Comparison of ENCODE assay signal across 8 cellular contexts in the genomic region with DNA sequence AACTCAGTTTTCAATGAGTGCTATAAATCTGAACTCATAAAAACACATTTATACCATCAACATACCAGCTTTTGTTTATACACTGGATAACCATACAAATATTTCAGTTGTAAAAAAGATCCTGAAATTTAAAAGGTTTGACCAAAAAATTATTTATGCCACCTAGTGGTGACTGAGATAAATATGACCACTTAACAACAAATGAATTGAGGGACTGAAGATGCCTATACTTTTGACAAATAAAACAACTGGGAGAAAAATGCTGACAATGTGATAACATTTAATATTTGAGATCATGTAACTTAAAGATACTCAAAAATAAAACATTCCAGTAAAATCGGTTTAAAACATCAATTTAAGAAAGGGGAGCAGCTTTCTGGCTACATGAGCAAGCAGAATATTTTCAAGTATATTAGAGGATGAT. TPM values are rescaled to one million over a fixed set of nuclear protein-coding genes. Genes with fewer than 3 reads are reported as not detected.
DNase-seq lines count a peak whose midpoint lies in the region; ATAC-seq and TF ChIP-seq lines count a peak whose summit lies in the region.

No MANE protein-coding gene starts in this region.

- TF ChIP-seq CTCF in WTC11 (IDR thresholded peaks at IDR 0.05) = peak; percentile 22
- TF ChIP-seq CTCF in uterus (IDR thresholded peaks at IDR 0.05) = peak; percentile 33 to 40 (median 36)

- ATAC-seq in WTC11 (no peak), HG02571 (IDR thresholded peaks at IDR 0.05; ENCODE audit: unreplicated experiment) (no peak)

- H3K36me3 Mint-ChIP-seq in WTC11 = peaks cover 21% of the 10 kb centered on the region

- H3K9me3 Mint-ChIP-seq in WTC11 = no peaks in the 10 kb centered on the region

- H3K4me1 Mint-ChIP-seq in WTC11 = no peaks in the 10 kb centered on the region

- CTCF ChIA-PET in WTC11 (lab: Charles Lee) = interaction anchor here (0.9 to 1.4 kb wide), 2 partner anchors 237 to 420 kb away, joined by 7 to 8 read pairs; a partner anchor contains a TSS

- no peaks in the 10 kb centered on the region for H3K4me1 ChIP-seq in uterus

- POLR2A ChIA-PET in WTC11 (lab: Charles Lee) = no interaction called here

- no peaks in the 10 kb centered on the region for H3K9me3 ChIP-seq in uterus

- no peak overlapping the region for H3K27ac ChIP-seq in uterus

- no peak overlapping the region for H3K27ac Mint-ChIP-seq in WTC11

- H3K4me3 ChIP-seq in uterus = no peak overlapping the region

- H3K4me3 Mint-ChIP-seq in WTC11 = no peak overlapping the region

- intact Hi-C loops in uterus (cut with DNase I; ENCODE audit: low total_unique reads) = no loop called here

- no peaks in the 10 kb centered on the region for H3K36me3 ChIP-seq in uterus

- no peaks in the 10 kb centered on the region for H3K27me3 ChIP-seq in uterus

- TF ChIP-seq POLR2A in uterus (IDR thresholded peaks at IDR 0.05) = no peak

- DNase-seq in COLO829 (ENCODE audit: low spot score) (peak; percentile 44), HT-29 (ENCODE audit: low spot score) (peak; percentile 58), WTC11 (ENCODE audit: low spot score) (no peak), inferior parietal cortex (ENCODE audit: extremely low spot score) (peak; percentile 70), uterus (no peak), activated gamma-delta T cell (lab: John Stamatoyannopoulos, UW) (no peak), islet precursor cell (no peak)

- H3K27me3 Mint-ChIP-seq in WTC11 (ENCODE audit: low read depth) = no peaks in the 10 kb centered on the region

TF ChIP-seq in WTC11, 78 proteins besides CTCF, POLR2A, EP300 and RAD21:
- TF ChIP-seq NR1H2 (CRISPR knock-in tag; IDR thresholded peaks at IDR 0.05) = no peak
- TF ChIP-seq, protein P1, sequence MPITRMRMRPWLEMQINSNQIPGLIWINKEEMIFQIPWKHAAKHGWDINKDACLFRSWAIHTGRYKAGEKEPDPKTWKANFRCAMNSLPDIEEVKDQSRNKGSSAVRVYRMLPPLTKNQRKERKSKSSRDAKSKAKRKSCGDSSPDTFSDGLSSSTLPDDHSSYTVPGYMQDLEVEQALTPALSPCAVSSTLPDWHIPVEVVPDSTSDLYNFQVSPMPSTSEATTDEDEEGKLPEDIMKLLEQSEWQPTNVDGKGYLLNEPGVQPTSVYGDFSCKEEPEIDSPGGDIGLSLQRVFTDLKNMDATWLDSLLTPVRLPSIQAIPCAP (CRISPR knock-in tag; IDR thresholded peaks at IDR 0.05) = no peak
- no peak for TF ChIP-seq CBFB (CRISPR knock-in tag; IDR thresholded peaks at IDR 0.05; ENCODE audit: low read depth)
- TF ChIP-seq, protein P2, sequence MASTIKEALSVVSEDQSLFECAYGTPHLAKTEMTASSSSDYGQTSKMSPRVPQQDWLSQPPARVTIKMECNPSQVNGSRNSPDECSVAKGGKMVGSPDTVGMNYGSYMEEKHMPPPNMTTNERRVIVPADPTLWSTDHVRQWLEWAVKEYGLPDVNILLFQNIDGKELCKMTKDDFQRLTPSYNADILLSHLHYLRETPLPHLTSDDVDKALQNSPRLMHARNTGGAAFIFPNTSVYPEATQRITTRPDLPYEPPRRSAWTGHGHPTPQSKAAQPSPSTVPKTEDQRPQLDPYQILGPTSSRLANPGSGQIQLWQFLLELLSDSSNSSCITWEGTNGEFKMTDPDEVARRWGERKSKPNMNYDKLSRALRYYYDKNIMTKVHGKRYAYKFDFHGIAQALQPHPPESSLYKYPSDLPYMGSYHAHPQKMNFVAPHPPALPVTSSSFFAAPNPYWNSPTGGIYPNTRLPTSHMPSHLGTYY (CRISPR knock-in tag; IDR thresholded peaks at IDR 0.05) = no peak

RNA-seq across cellular contexts. Expression of a gene that starts 30.4 kb away (rescaled TPM):
- total RNA-seq in HT-29 (2014; rRNA removed; shearing (Covaris generic)) = 92.1 and 103 TPM in 2 replicates
- total RNA-seq in WTC11 (2021) = 44.3 to 60.1 TPM (median 48.1 TPM) in 3 replicates
- 10 to 100 TPM; 25.1 to 47.9 (median 44.6) TPM for total RNA-seq in uterus

RNA-seq across cellular contexts. Expression of a gene that starts 30.5 kb away (rescaled TPM):
- total RNA-seq in HT-29 (2014; rRNA removed; shearing (Covaris generic)) = 11.7 and 14.8 TPM in 2 replicates
- total RNA-seq in WTC11 (2021) (39.2 to 44.8 TPM (median 40.7 TPM) in 3 replicates), uterus (10 to 100 TPM; 11.5 to 73.4 (median 40.4) TPM)

RNA-seq across cellular contexts. Expression of a gene that starts 32.1 kb away (rescaled TPM):
- not detected in 2 replicates for total RNA-seq in HT-29 (2014; rRNA removed; shearing (Covaris generic))
- total RNA-seq in WTC11 (2021) (0.14 to 0.37 TPM in 2 of 3 replicates, not detected in the other), uterus (under 1 TPM in 2 of 4 donors, not detected in 2; 0.62 to 0.70 TPM)

Comparison
In these comparisons a context has a peak if more than half of its experiments do, and no peak if none do; other contexts are left out.
1. DNase-seq: peak in COLO829 (single experiment), HT-29 (single experiment) and inferior parietal cortex (single experiment); none in WTC11 (single experiment), uterus (0 of 2), activated gamma-delta T cell (single experiment) and islet precursor cell (single experiment).